In the genomic region with DNA sequence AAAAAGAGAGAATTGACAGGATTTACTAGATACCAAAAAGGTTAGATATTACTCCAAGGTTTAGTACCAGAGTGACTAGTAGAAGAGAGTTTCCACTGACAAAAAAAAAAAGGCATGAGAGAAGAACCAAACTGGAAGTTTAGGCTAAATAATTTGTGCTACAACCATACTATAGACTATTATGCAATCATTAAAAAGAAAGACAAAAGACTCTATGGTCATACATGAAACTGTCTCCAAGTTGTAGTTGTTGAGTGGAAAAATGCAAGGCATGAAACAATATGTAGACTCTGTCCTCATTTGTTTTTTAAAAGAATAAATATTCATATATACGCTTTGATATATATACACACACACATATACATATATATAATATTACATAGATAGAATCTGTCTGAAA, we compare ENCODE assay signal across 19 cellular contexts. TPM values are rescaled to one million over a fixed set of nuclear protein-coding genes. Genes with fewer than 3 reads are reported as not detected.
A peak's percentile ranks its signal among the peaks of the same experiment; 100 is the strongest.
DNase-seq lines count a peak whose midpoint lies in the region; ATAC-seq, FAIRE-seq and TF ChIP-seq lines count a peak whose summit lies in the region.
"Had no signal": no experiment of that assay in that cellular context is flagged by ENCODE, and none has a peak within 500 bp of the region (broad histone marks: within the 10 kb centered on the region; RNA-seq: fewer than 3 reads in every experiment).

No MANE protein-coding gene starts in this region.

- H3K9ac ChIP-seq in smooth muscle cell (ENCODE audit: low read depth), result no peak overlapping the region
- H3K9ac ChIP-seq: BLaER1 treated with 17β-estradiol and CSF1 and Interleukin-3, amounts not matched to agents 10 nM and 100 nM had no signal

- H3K36me3 Mint-ChIP-seq in activated CD4-positive, alpha-beta memory T cell treated with anti-CD3 and anti-CD28 coated beads, Interleukin-2, amount 10 ng/mL, durations not matched to agents 7 days and 5 days (ENCODE audit: low read depth), result peaks cover 16% of the 10 kb centered on the region
- H3K36me3 Mint-ChIP-seq in activated CD4-positive, alpha-beta memory T cell treated with anti-CD3 and anti-CD28 coated beads for 36 hours, result no peaks in the 10 kb centered on the region

- H3K36me3 ChIP-seq in PC-9 (ENCODE audit: low read depth) (no peaks in the 10 kb centered on the region), hepatocyte (replicated peaks; ENCODE audit: insufficient read depth, low read depth) (no peaks in the 10 kb centered on the region), smooth muscle cell (ENCODE audit: low read depth) (no peaks in the 10 kb centered on the region)
- H3K36me3 ChIP-seq: BLaER1 treated with 17β-estradiol and CSF1 and Interleukin-3, amounts not matched to agents 10 nM and 100 nM had no signal

- H3K9me2 ChIP-seq in PC-9 (ENCODE audit: insufficient read depth) (no peaks in the 10 kb centered on the region; the same call in 1 of the 2 replicates), hepatocyte (replicated peaks; ENCODE audit: insufficient read depth) (no peaks in the 10 kb centered on the region)

- no peak for DNase-seq in activated CD4-positive, alpha-beta memory T cell treated with anti-CD3 and anti-CD28 coated beads, Interleukin-2, amount 10 ng/mL, durations not matched to agents 7 days and 5 days
- DNase-seq in activated CD4-positive, alpha-beta memory T cell treated with anti-CD3 and anti-CD28 coated beads for 36 hours, result no peak
- DNase-seq in PC-9 (no peak), hepatocyte (ENCODE audit: low spot score) (no peak), smooth muscle cell (lab: John Stamatoyannopoulos, UW; ENCODE audit: unreplicated experiment) (no peak), H54 (ENCODE audit: insufficient read length, low spot score) (no peak), cardiac septum (ENCODE audit: low spot score) (no peak)
- DNase-seq: MM.1S, NCI-H1105, NCI-H187 treated with DMSO at 0.1 percent for 48 hours, NCI-H446, NCI-H748 treated with DMSO at 0.1 percent for 48 hours, Right ventricle myocardium superior had no signal

- TF ChIP-seq CTCF in PC-9 (conservative IDR thresholded peaks at IDR 0.05) (no peak), hepatocyte (IDR thresholded peaks at IDR 0.05; ENCODE audit: poor library complexity) (no peak), smooth muscle cell (IDR thresholded peaks at IDR 0.05; ENCODE audit: borderline replicate concordance, insufficient read depth, poor library complexity, severe bottlenecking) (no peak)

- H3K4me3 Mint-ChIP-seq in activated CD4-positive, alpha-beta memory T cell treated with anti-CD3 and anti-CD28 coated beads, Interleukin-2, amount 10 ng/mL, durations not matched to agents 7 days and 5 days, result no peak overlapping the region
- H3K4me3 Mint-ChIP-seq in activated CD4-positive, alpha-beta memory T cell treated with anti-CD3 and anti-CD28 coated beads for 36 hours, result no peak overlapping the region
- H3K4me3 Mint-ChIP-seq: GM23338 had no signal

- H3K27me3 Mint-ChIP-seq in activated CD4-positive, alpha-beta memory T cell treated with anti-CD3 and anti-CD28 coated beads, Interleukin-2, amount 10 ng/mL, durations not matched to agents 7 days and 5 days, result no peaks in the 10 kb centered on the region
- H3K27me3 Mint-ChIP-seq in activated CD4-positive, alpha-beta memory T cell treated with anti-CD3 and anti-CD28 coated beads for 36 hours, result peaks cover 3% of the 10 kb centered on the region

- no peak overlapping the region for H3K4me3 ChIP-seq in PC-9
- H3K4me3 ChIP-seq in hepatocyte, result no peak overlapping the region
- no peak overlapping the region for H3K4me3 ChIP-seq in smooth muscle cell
- H3K4me3 ChIP-seq: BLaER1 treated with 17β-estradiol and CSF1 and Interleukin-3, amounts not matched to agents 10 nM and 100 nM; GM23338 had no signal

- peak overlapping the region; percentile 70 for H3K4me2 ChIP-seq in PC-9
- H3K4me2 ChIP-seq in hepatocyte, result peak overlapping the region; percentile 31
- H3K4me2 ChIP-seq in smooth muscle cell, result peak overlapping the region; percentile 55
- H3K4me2 ChIP-seq: BLaER1 treated with 17β-estradiol and CSF1 and Interleukin-3, amounts not matched to agents 10 nM and 100 nM; GM23338 had no signal

- H3K27me3 ChIP-seq in PC-9 (ENCODE audit: insufficient read depth, low read depth) (no peaks in the 10 kb centered on the region), hepatocyte (no peaks in the 10 kb centered on the region), smooth muscle cell (ENCODE audit: low read depth) (no peaks in the 10 kb centered on the region)
- H3K27me3 ChIP-seq: BLaER1 treated with 17β-estradiol and CSF1 and Interleukin-3, amounts not matched to agents 10 nM and 100 nM had no signal

- FAIRE-seq in H54 (lab: Jason Lieb, UNC), result no peak
- FAIRE-seq: GM18507 had no signal

- H3K79me2 ChIP-seq in PC-9 (ENCODE audit: low read depth) (peaks cover 25% of the 10 kb centered on the region), hepatocyte (peaks cover 23% of the 10 kb centered on the region), smooth muscle cell (ENCODE audit: low read depth) (peaks cover 18% of the 10 kb centered on the region)

- H3K27ac Mint-ChIP-seq in activated CD4-positive, alpha-beta memory T cell treated with anti-CD3 and anti-CD28 coated beads, Interleukin-2, amount 10 ng/mL, durations not matched to agents 7 days and 5 days, result peak overlapping the region; percentile 77
- no peak overlapping the region for H3K27ac Mint-ChIP-seq in activated CD4-positive, alpha-beta memory T cell treated with anti-CD3 and anti-CD28 coated beads for 36 hours
- H3K27ac Mint-ChIP-seq: GM23338 had no signal

- H3K27ac ChIP-seq in PC-9, result peak overlapping the region; percentile 78
- no peak overlapping the region for H3K27ac ChIP-seq in hepatocyte
- peak overlapping the region; percentile 78 for H3K27ac ChIP-seq in smooth muscle cell (ENCODE audit: low read depth)
- H3K27ac ChIP-seq: 22Rv1; BLaER1 treated with 17β-estradiol and CSF1 and Interleukin-3, amounts not matched to agents 10 nM and 100 nM had no signal

- no peak overlapping the region for H2AFZ ChIP-seq in PC-9
- H2AFZ ChIP-seq in hepatocyte, result no peak overlapping the region
- no peak overlapping the region for H2AFZ ChIP-seq in smooth muscle cell (ENCODE audit: low read depth)

- BruUV-seq in PC-9 (replicated peaks; lab: Mats Ljungman, UMichigan), result no TSS peak

- POLR2A ChIA-PET in activated CD4-positive, alpha-beta memory T cell treated with anti-CD3 and anti-CD28 coated beads, Interleukin-2, amount 10 ng/mL, durations not matched to agents 7 days and 5 days (lab: Charles Lee), result no interaction called here
- POLR2A ChIA-PET in activated CD4-positive, alpha-beta memory T cell treated with anti-CD3 and anti-CD28 coated beads for 36 hours (lab: Charles Lee), result no interaction called here
- POLR2A ChIA-PET in PC-9 (lab: Charles Lee; ENCODE audit: unreplicated experiment), result no interaction called here

- intact Hi-C loops in activated CD4-positive, alpha-beta memory T cell treated with anti-CD3 and anti-CD28 coated beads for 36 hours (cut with micrococcal nuclease), result no loop called here
- intact Hi-C loops in PC-9 (cut with micrococcal nuclease; ENCODE audit: unreplicated experiment) (no loop called here), cardiac septum (cut with DNase I) (loop anchor here (5.0 to 10.0 kb wide), 2 partner anchors 35 to 53 kb away; no protein-coding TSS in a partner anchor)

- CTCF ChIA-PET in activated CD4-positive, alpha-beta memory T cell treated with anti-CD3 and anti-CD28 coated beads, Interleukin-2, amount 10 ng/mL, durations not matched to agents 7 days and 5 days (lab: Charles Lee), result no interaction called here
- CTCF ChIA-PET in activated CD4-positive, alpha-beta memory T cell treated with anti-CD3 and anti-CD28 coated beads for 36 hours (lab: Charles Lee), result interaction anchor here (1.3 kb wide), 1 partner anchor 35 kb away, joined by 4 read pairs; no protein-coding TSS in a partner anchor
- CTCF ChIA-PET in PC-9 (lab: Charles Lee), result interaction anchor here (0.7 kb wide), 1 partner anchor 349 kb away, joined by 4 read pairs; no protein-coding TSS in a partner anchor

- ATAC-seq in GM18505 (IDR thresholded peaks at IDR 0.05; ENCODE audit: unreplicated experiment), result no peak
- ATAC-seq: GM23338, SK-N-SH treated with all-trans-retinoic acid at 6 μM for 48 hours had no signal

- H3K9me3 Mint-ChIP-seq in activated CD4-positive, alpha-beta memory T cell treated with anti-CD3 and anti-CD28 coated beads, Interleukin-2, amount 10 ng/mL, durations not matched to agents 7 days and 5 days, result no peaks in the 10 kb centered on the region
- no peaks in the 10 kb centered on the region for H3K9me3 Mint-ChIP-seq in activated CD4-positive, alpha-beta memory T cell treated with anti-CD3 and anti-CD28 coated beads for 36 hours
- H3K9me3 Mint-ChIP-seq: GM23338 had no signal

- 91% methylated on average over 1 of the region's 1 CpG for WGBS in hepatocyte (ENCODE audit: low lambda C conversion rate, missing lambda C conversion rate)
- 97% methylated on average over 1 of the region's 1 CpG for WGBS in smooth muscle cell (ENCODE audit: low lambda C conversion rate)

- H3K9me3 ChIP-seq in PC-9 (ENCODE audit: insufficient read depth, low read depth), result peaks cover 5% of the 10 kb centered on the region; the same call in 1 of the 2 replicates
- H3K9me3 ChIP-seq in hepatocyte (ENCODE audit: low read depth), result no peaks in the 10 kb centered on the region
- H3K9me3 ChIP-seq in smooth muscle cell (replicated peaks; ENCODE audit: low read depth), result no peaks in the 10 kb centered on the region

- peaks cover 70% of the 10 kb centered on the region for H3K4me1 Mint-ChIP-seq in activated CD4-positive, alpha-beta memory T cell treated with anti-CD3 and anti-CD28 coated beads, Interleukin-2, amount 10 ng/mL, durations not matched to agents 7 days and 5 days
- H3K4me1 Mint-ChIP-seq in activated CD4-positive, alpha-beta memory T cell treated with anti-CD3 and anti-CD28 coated beads for 36 hours (ENCODE audit: low read depth), result peaks cover 27% of the 10 kb centered on the region

- peaks cover 23% of the 10 kb centered on the region for H3F3A ChIP-seq in PC-9 (ENCODE audit: insufficient read depth, low read depth)
- H3F3A ChIP-seq in smooth muscle cell (ENCODE audit: low read depth), result peaks cover 2% of the 10 kb centered on the region

- H3K4me1 ChIP-seq in PC-9 (replicated peaks; ENCODE audit: insufficient read depth), result peaks cover 59% of the 10 kb centered on the region
- peaks cover 9% of the 10 kb centered on the region for H3K4me1 ChIP-seq in hepatocyte (ENCODE audit: insufficient read depth)
- H3K4me1 ChIP-seq in smooth muscle cell (ENCODE audit: low read depth), result no peaks in the 10 kb centered on the region

- H4K20me1 ChIP-seq in PC-9 (ENCODE audit: insufficient read depth) (no peaks in the 10 kb centered on the region), hepatocyte (ENCODE audit: insufficient read depth, poor library complexity, severe bottlenecking) (no peaks in the 10 kb centered on the region), smooth muscle cell (ENCODE audit: low read depth) (peaks cover 11% of the 10 kb centered on the region)
- H4K20me1 ChIP-seq: BLaER1 treated with 17β-estradiol and CSF1 and Interleukin-3, amounts not matched to agents 10 nM and 100 nM had no signal

- no peak for TF ChIP-seq POLR2A in GM18505 (IDR thresholded peaks at IDR 0.05; ENCODE audit: borderline replicate concordance, extremely low read depth, insufficient read depth, insufficient read length)
- TF ChIP-seq POLR2A in H54 (IDR thresholded peaks at IDR 0.05; ENCODE audit: low read depth, low read length), result no peak

RNA-seq across cellular contexts. Expression of a gene that starts 1.7 kb away (rescaled TPM):
- 10 to 100 TPM; 18.7 to 24.2 TPM for total RNA-seq in activated CD4-positive, alpha-beta memory T cell treated with anti-CD3 and anti-CD28 coated beads, Interleukin-2, amount 10 ng/mL, durations not matched to agents 7 days and 5 days
- total RNA-seq in activated CD4-positive, alpha-beta memory T cell treated with anti-CD3 and anti-CD28 coated beads for 36 hours, result 1 to 10 TPM; 8.5 to 8.6 TPM
- 30.2 and 34.3 TPM in 2 replicates for total RNA-seq in PC-9 (2021)
- 36.2 and 50.0 TPM in 2 replicates for total RNA-seq in hepatocyte
- 11.1 and 11.8 TPM in 2 replicates for polyA plus RNA-seq in hepatocyte
- 19.7 and 34.6 TPM in 2 replicates for total RNA-seq in smooth muscle cell
- 6.9 and 8.8 TPM in 2 replicates for polyA plus RNA-seq in smooth muscle cell
- total RNA-seq in cardiac septum, result 173 TPM

RNA-seq across cellular contexts. Expression of a gene that starts 59.7 kb away (rescaled TPM):
- total RNA-seq in activated CD4-positive, alpha-beta memory T cell treated with anti-CD3 and anti-CD28 coated beads, Interleukin-2, amount 10 ng/mL, durations not matched to agents 7 days and 5 days, result under 1 TPM; 0.63 to 0.71 TPM
- 1 to 10 TPM; 7.1 to 8.5 TPM for total RNA-seq in activated CD4-positive, alpha-beta memory T cell treated with anti-CD3 and anti-CD28 coated beads for 36 hours
- 33.6 and 53.1 TPM in 2 replicates for total RNA-seq in PC-9 (2021)
- total RNA-seq in hepatocyte, result 44.8 and 48.3 TPM in 2 replicates
- polyA plus RNA-seq in hepatocyte, result 55.3 and 63.3 TPM in 2 replicates
- total RNA-seq in smooth muscle cell, result 4.1 and 8.4 TPM in 2 replicates
- 13.2 and 15.8 TPM in 2 replicates for polyA plus RNA-seq in smooth muscle cell
- 35.4 TPM for total RNA-seq in cardiac septum
